ENCODE assay signal across 15 cellular contexts in the genomic region with DNA sequence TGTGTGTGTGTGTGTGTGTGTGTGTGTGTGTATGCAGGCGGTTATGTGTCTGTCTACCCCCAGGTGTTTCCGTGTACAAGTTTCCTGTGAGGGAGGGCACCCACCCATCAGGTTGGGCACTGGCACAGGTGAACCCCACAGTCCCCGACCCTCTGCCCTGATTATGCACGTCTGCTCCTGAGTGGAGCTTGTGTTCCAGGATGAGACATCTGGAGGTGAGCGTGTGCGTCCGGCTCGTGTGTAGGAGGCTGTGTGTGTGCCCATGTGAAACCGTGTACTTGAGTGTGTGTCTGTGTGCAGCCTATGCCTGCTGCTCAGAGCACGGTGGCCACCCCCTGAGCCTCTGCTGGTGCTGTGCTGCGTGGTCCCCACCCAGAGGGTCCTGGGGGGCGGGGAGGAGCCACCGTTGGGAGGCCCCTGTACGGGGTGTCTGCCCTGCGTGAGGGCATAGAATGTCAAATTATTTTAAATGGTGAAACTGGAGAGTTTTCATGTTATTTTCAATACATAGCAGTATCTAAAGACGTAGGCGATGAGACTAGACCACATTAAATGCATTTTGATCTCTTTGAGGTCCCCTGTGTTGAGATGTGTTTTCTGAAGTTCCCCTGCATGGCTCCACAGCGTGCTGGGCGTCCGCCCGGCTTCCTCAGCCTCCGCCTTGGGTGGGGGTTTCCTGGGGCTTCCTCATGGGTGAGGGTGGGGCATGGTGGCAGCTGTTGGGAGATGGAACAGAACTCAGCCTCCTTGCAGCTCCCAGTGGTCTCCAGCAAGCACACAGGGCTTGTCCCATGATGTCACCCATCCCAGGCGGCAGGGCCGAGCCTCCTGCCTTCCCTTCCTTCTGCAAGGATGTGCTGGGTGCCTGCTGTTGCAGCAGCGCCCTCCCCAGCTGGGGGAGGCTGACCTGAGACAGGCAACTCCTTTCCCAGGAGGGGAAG. TPM values are rescaled to one million over a fixed set of nuclear protein-coding genes. Genes with fewer than 3 reads are reported as not detected.
DNase-seq lines count a peak whose midpoint lies in the region; ATAC-seq, FAIRE-seq and TF ChIP-seq lines count a peak whose summit lies in the region.
"Had no signal": no experiment of that assay in that cellular context is flagged by ENCODE, and none has a peak within 500 bp of the region (broad histone marks: within the 10 kb centered on the region; RNA-seq: fewer than 3 reads in every experiment).

No MANE protein-coding gene starts in this region.

- H3K27me3 Mint-ChIP-seq in activated T-cell treated with anti-CD3 and anti-CD28 coated beads, Interleukin-2, amount 50 U/mL, for 72 hours (ENCODE audit: low read depth): no peaks in the 10 kb centered on the region

- peak; percentile 53 to 56 for ATAC-seq in activated T-cell treated with anti-CD3 and anti-CD28 coated beads, Interleukin-2, amount 50 U/mL, for 72 hours (replicated peaks in 1 of 2)
- ATAC-seq in left ventricle myocardium superior (peak; percentile 36), GM18517 (IDR thresholded peaks at IDR 0.05; ENCODE audit: unreplicated experiment) (no peak)
- ATAC-seq: gastroesophageal sphincter, left colon had no signal

- no peaks in the 10 kb centered on the region for H3K9me3 Mint-ChIP-seq in activated T-cell treated with anti-CD3 and anti-CD28 coated beads, Interleukin-2, amount 50 U/mL, for 72 hours
- H3K9me3 Mint-ChIP-seq: IgD-negative memory B cell had no signal

- peaks cover 16% of the 10 kb centered on the region for H3K4me1 Mint-ChIP-seq in activated T-cell treated with anti-CD3 and anti-CD28 coated beads, Interleukin-2, amount 50 U/mL, for 72 hours (ENCODE audit: low read depth)

- FAIRE-seq in urothelium cell line (lab: Jason Lieb, UNC): peak; percentile 56

- H3K27ac Mint-ChIP-seq in activated T-cell treated with anti-CD3 and anti-CD28 coated beads, Interleukin-2, amount 50 U/mL, for 72 hours: no peak overlapping the region

- no peaks in the 10 kb centered on the region for H3K36me3 Mint-ChIP-seq in activated T-cell treated with anti-CD3 and anti-CD28 coated beads, Interleukin-2, amount 50 U/mL, for 72 hours (ENCODE audit: insufficient read depth in 2 of 2)

- TF ChIP-seq CTCF in GM13977 (IDR thresholded peaks at IDR 0.05; ENCODE audit: extremely low read depth, insufficient read depth, missing control alignments): no peak

- in situ Hi-C loops in GM13977 (cut with MboI; ENCODE audit: low pct_unique_long_range_greater_than_20kb, low sequenced_read_pairs, unreplicated experiment): no loop called here

- H3K4me3 Mint-ChIP-seq in activated T-cell treated with anti-CD3 and anti-CD28 coated beads, Interleukin-2, amount 50 U/mL, for 72 hours: peak overlapping the region; percentile 60 to 62

- intact Hi-C loops in left ventricle myocardium superior (cut with micrococcal nuclease): no loop called here

- no peak overlapping the region for H3K27ac ChIP-seq in substantia nigra (ENCODE audit: low read depth, low read length, poor library complexity, severe bottlenecking)
- H3K27ac ChIP-seq: gastroesophageal sphincter, GM23248, thoracic aorta had no signal

- peak; percentile 28 for DNase-seq in stimulated activated CD4-positive, alpha-beta T cell treated with anti-CD3 and anti-CD28 coated beads, Interleukin-2, amount 100 ng/mL, for 4 hours (ENCODE audit: low read depth)
- no peak for DNase-seq in stimulated activated CD4-positive, alpha-beta T cell treated with anti-CD3 and anti-CD28 coated beads, Interleukin-2, amount 100 ng/mL, for 48 hours
- peak; percentile 14 to 20 for DNase-seq in activated T-cell treated with anti-CD3 and anti-CD28 coated beads, Interleukin-2, amount 50 U/mL, for 72 hours
- DNase-seq in left ventricle myocardium superior (peak; percentile 31), urothelium cell line (ENCODE audit: low spot score) (no peak), GM13977 (ENCODE audit: low spot score) (no peak), substantia nigra (lab: John Stamatoyannopoulos, UW) (no peak)
- DNase-seq: GM23248, left colon, NCI-H1694 treated with DMSO at 0.1 percent for 48 hours had no signal

RNA-seq across cellular contexts. Expression of a gene that starts 43.4 kb away (rescaled TPM):
- not detected for total RNA-seq in activated T-cell treated with anti-CD3 and anti-CD28 coated beads, Interleukin-2, amount 50 U/mL, for 72 hours
- 11.4 TPM for total RNA-seq in left ventricle myocardium superior
- total RNA-seq: T-helper 1 cell treated with Interleukin-12 subunit alpha and Interleukin-12 subunit beta and Interleukin-4 antibody, amounts not matched to agents 30 ng/mL and 1 ng/mL, for 36 hours had no signal

Comparison
In these comparisons a context has a peak if more than half of its experiments do, and no peak if none do; other contexts are left out.
1. DNase-seq: peak in stimulated activated CD4-positive, alpha-beta T cell treated with anti-CD3 and anti-CD28 coated beads, Interleukin-2, amount 100 ng/mL, for 4 hours (single experiment), activated T-cell treated with anti-CD3 and anti-CD28 coated beads, Interleukin-2, amount 50 U/mL, for 72 hours (2 of 2) and left ventricle myocardium superior (single experiment); none in stimulated activated CD4-positive, alpha-beta T cell treated with anti-CD3 and anti-CD28 coated beads, Interleukin-2, amount 100 ng/mL, for 48 hours (0 of 2), urothelium cell line (single experiment), GM13977 (single experiment) and substantia nigra (0 of 49).
2. RNA of a gene that starts 43.4 kb away (total RNA-seq): 11.4 TPM in left ventricle myocardium superior (single experiment); not detected in activated T-cell treated with anti-CD3 and anti-CD28 coated beads, Interleukin-2, amount 50 U/mL, for 72 hours; every median in the first group is over 10 times any median in the second.